Comparison of ENCODE assay signal across 8 cellular contexts in genomic region chr16:28873543-28874201, GRCh38. TPM values are rescaled to one million over a fixed set of nuclear protein-coding genes. Genes with fewer than 3 reads are reported as not detected.
DNase-seq lines count a peak whose midpoint lies in the region; FAIRE-seq and TF ChIP-seq lines count a peak whose summit lies in the region.

No MANE protein-coding gene starts in this region.

- no peak overlapping the region for H3K4me3 Mint-ChIP-seq in osteocyte (ENCODE audit: unreplicated experiment)

- intact Hi-C loops in dorsolateral prefrontal cortex (cut with DNase I), result no loop called here

- H3K27ac ChIP-seq in dorsolateral prefrontal cortex, result no peak overlapping the region

- no peaks in the 10 kb centered on the region for H3K27me3 Mint-ChIP-seq in osteocyte (ENCODE audit: unreplicated experiment)

- no peak overlapping the region for H3K27ac Mint-ChIP-seq in osteocyte (ENCODE audit: unreplicated experiment)

- no peak for TF ChIP-seq POLR2A in H54 (IDR thresholded peaks at IDR 0.05; ENCODE audit: low read depth, low read length)

- H3K9me3 Mint-ChIP-seq in osteocyte (ENCODE audit: unreplicated experiment), result no peaks in the 10 kb centered on the region

- H3K27me3 ChIP-seq in dorsolateral prefrontal cortex (no peaks in the 10 kb centered on the region), MG63 (no peaks in the 10 kb centered on the region)

- TF ChIP-seq CTCF in dorsolateral prefrontal cortex (IDR thresholded peaks at IDR 0.05 in 54 of 56, conservative IDR thresholded peaks at IDR 0.05 in 2 of 56; ENCODE audit: low read depth in 1 of 56, partially characterized antibody in 56 of 56), result peak in 48 of 56 donors; percentile 11 to 54 (median 34)
- peak; percentile 57 for TF ChIP-seq CTCF in osteocyte (IDR thresholded peaks at IDR 0.05)

- H3K9me3 ChIP-seq in MG63, result no peaks in the 10 kb centered on the region

- peaks cover 49% of the 10 kb centered on the region for H3K36me3 ChIP-seq in MG63

- DNase-seq in 8988T, result peak; percentile 72
- peak; percentile 47 for DNase-seq in H54 (ENCODE audit: insufficient read length, low spot score)
- DNase-seq in activated CD4-positive, alpha-beta T cell treated with anti-CD3 and anti-CD28 coated beads for 24 hours (ENCODE audit: low read depth in 2 of 2), result peak; percentile 35 to 51
- DNase-seq in dorsolateral prefrontal cortex, result no peak
- DNase-seq in osteocyte (ENCODE audit: extremely low spot score, unreplicated experiment), result no peak
- DNase-seq in NCI-H2171 (lab: John Stamatoyannopoulos, UW), result no peak
- no peak for DNase-seq in NCI-H2171 treated with DMSO at 0.1 percent for 48 hours (lab: John Stamatoyannopoulos, UW)
- no peak for DNase-seq in MG63

- no peak for FAIRE-seq in H54 (lab: Jason Lieb, UNC)

- H3K4me3 ChIP-seq in dorsolateral prefrontal cortex, result no peak overlapping the region
- no peak overlapping the region for H3K4me3 ChIP-seq in MG63

- H3K4me1 Mint-ChIP-seq in osteocyte (ENCODE audit: unreplicated experiment), result peaks cover 3% of the 10 kb centered on the region

- peaks cover 23% of the 10 kb centered on the region for H3K36me3 Mint-ChIP-seq in osteocyte (ENCODE audit: unreplicated experiment)

RNA-seq across cellular contexts. Expression of gene ATP2A1, which starts 4.6 kb away (rescaled TPM):
- total RNA-seq in dorsolateral prefrontal cortex (1 to 10 TPM in 62 of 120 experiments, under 1 TPM in 57, not detected in 1; 0.15 to 6.5 (median 1.1) TPM), osteocyte (0.42 and 0.64 TPM in 2 replicates)
- 0.10 TPM in 1 of 2 replicates, not detected in the other for total RNA-seq in MG63 (2014; rRNA removed; shearing (Covaris generic); ENCODE audit: low replicate concordance)

RNA-seq across cellular contexts. Expression of gene SH2B1, which starts 10.0 kb away (rescaled TPM):
- total RNA-seq in dorsolateral prefrontal cortex (100 to 1,000 TPM in 84 of 120 experiments, 10 to 100 TPM in 36; 81.1 to 153 (median 109) TPM), osteocyte (57.9 and 60.7 TPM in 2 replicates)
- total RNA-seq in MG63 (2014; rRNA removed; shearing (Covaris generic); ENCODE audit: low replicate concordance), result 18.4 and 21.0 TPM in 2 replicates

RNA-seq across cellular contexts. Expression of gene TUFM, which starts 27.5 kb away (rescaled TPM):
- total RNA-seq in dorsolateral prefrontal cortex (100 to 1,000 TPM in 87 of 120 experiments, 10 to 100 TPM in 33; 78.8 to 138 (median 104) TPM), osteocyte (122 and 132 TPM in 2 replicates)
- total RNA-seq in MG63 (2014; rRNA removed; shearing (Covaris generic); ENCODE audit: low replicate concordance), result 136 and 169 TPM in 2 replicates

RNA-seq across cellular contexts. Expression of gene ATXN2L, which starts 50.9 kb away (rescaled TPM):
- total RNA-seq in dorsolateral prefrontal cortex, result 100 to 1,000 TPM; 103 to 193 (median 134) TPM
- total RNA-seq in osteocyte, result 208 and 210 TPM in 2 replicates
- total RNA-seq in MG63 (2014; rRNA removed; shearing (Covaris generic); ENCODE audit: low replicate concordance), result 17.3 and 18.7 TPM in 2 replicates

RNA-seq across cellular contexts. Expression of gene RABEP2, which starts 51.4 kb away (rescaled TPM):
- total RNA-seq in dorsolateral prefrontal cortex (10 to 100 TPM in 117 of 120 experiments, 1 to 10 TPM in 3; 9.1 to 24.2 (median 15.8) TPM), osteocyte (19.3 and 20.0 TPM in 2 replicates)
- total RNA-seq in MG63 (2014; rRNA removed; shearing (Covaris generic); ENCODE audit: low replicate concordance), result 75.5 and 86.2 TPM in 2 replicates

Comparison
In these comparisons a context has a peak if more than half of its experiments do, and no peak if none do; other contexts are left out.
1. DNase-seq: peak in 8988T (single experiment), H54 (single experiment) and activated CD4-positive, alpha-beta T cell treated with anti-CD3 and anti-CD28 coated beads for 24 hours (2 of 2); none in dorsolateral prefrontal cortex (0 of 10), osteocyte (single experiment), NCI-H2171 (single experiment), NCI-H2171 treated with DMSO at 0.1 percent for 48 hours (single experiment) and MG63 (single experiment).